ENCODE assay signal across 1 cellular context in the genomic region with DNA sequence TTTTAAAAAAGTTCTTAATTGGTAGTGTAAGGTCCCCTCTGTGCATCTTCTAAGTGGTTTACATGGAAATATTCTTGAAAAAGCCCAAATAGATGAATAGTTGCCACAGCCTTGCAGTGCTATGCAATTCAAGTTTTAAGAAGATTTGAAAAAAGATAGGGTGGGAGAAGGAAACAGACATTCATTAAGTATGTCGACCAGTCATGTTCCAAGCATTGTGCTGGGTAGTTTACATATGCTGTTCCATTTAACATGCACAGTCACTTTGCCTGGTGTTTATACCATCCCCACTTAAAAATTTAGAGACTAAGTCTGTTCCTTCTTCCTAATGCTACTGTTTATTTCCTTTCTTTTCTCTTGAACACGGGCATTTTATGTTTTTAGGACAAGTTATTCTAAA.
TF ChIP-seq lines count a peak whose summit lies in the region.

No MANE protein-coding gene starts in this region.

TF ChIP-seq in SK-N-SH, 30 proteins besides CTCF, POLR2A, EP300 and RAD21 (continued from another document):
- TF ChIP-seq USF2 (IDR thresholded peaks at IDR 0.05; ENCODE audit: borderline replicate concordance, low read depth, low read length) (no peak), CHD2 (IDR thresholded peaks at IDR 0.05; ENCODE audit: low read length, partially characterized antibody) (no peak)
TF ChIP-seq in SK-N-SH: peak in this region for 0.
